ENCODE assay signal across 9 cellular contexts in genomic region chr7:155763721-155764431, GRCh38. TPM values are rescaled to one million over a fixed set of nuclear protein-coding genes. Genes with fewer than 3 reads are reported as not detected.
DNase-seq lines count a peak whose midpoint lies in the region; ATAC-seq and TF ChIP-seq lines count a peak whose summit lies in the region.
"Had no signal": no experiment of that assay in that cellular context is flagged by ENCODE, and none has a peak within 500 bp of the region (broad histone marks: within the 10 kb centered on the region; RNA-seq: fewer than 3 reads in every experiment).

No MANE protein-coding gene starts in this region.

- ATAC-seq in GM21737 (IDR thresholded peaks at IDR 0.05; ENCODE audit: unreplicated experiment) = peak; percentile 70
- peak; percentile 84 for ATAC-seq in T-helper 17 cell
- peak in 2 of 4 donors; percentile 33 to 36 for ATAC-seq in psoas muscle

- peak overlapping the region; percentile 64 for H3K27ac ChIP-seq in psoas muscle

- DNase-seq in AG08395 (ENCODE audit: low spot score) (peak; percentile 31), T-helper 17 cell (peak in 2 of 3 donors; percentile 14 to 19), brain pericyte (ENCODE audit: low read depth, low spot score) (peak; percentile 53), psoas muscle (no peak), MG63 (no peak), HCEC 1CT (no peak), NOMO-1 treated with dmso at 0.1 percent for 144 hours (lab: John Stamatoyannopoulos, UW; ENCODE audit: unreplicated experiment) (no peak)

- no peaks in the 10 kb centered on the region for H3K27me3 Mint-ChIP-seq in T-helper 17 cell

- H3K4me1 Mint-ChIP-seq in T-helper 17 cell = peaks cover 54% of the 10 kb centered on the region

- H3K4me3 Mint-ChIP-seq in T-helper 17 cell = peak overlapping the region; percentile 88

- H3K9me3 ChIP-seq in T-helper 17 cell (ENCODE audit: control insufficient read depth, low read length, poor library complexity, severe bottlenecking) (no peaks in the 10 kb centered on the region), psoas muscle (no peaks in the 10 kb centered on the region), MG63 (no peaks in the 10 kb centered on the region)

- H3K27ac Mint-ChIP-seq in T-helper 17 cell = peak overlapping the region; percentile 93

- TF ChIP-seq CTCF in psoas muscle (IDR thresholded peaks at IDR 0.05) = no peak

- H3K4me1 ChIP-seq in psoas muscle = peaks cover 13% of the 10 kb centered on the region

- peaks cover 5% of the 10 kb centered on the region for H3K36me3 Mint-ChIP-seq in T-helper 17 cell (ENCODE audit: low read depth)

- H3K27me3 ChIP-seq in psoas muscle (ENCODE audit: insufficient read depth in 3 of 3, low read length in 2 of 3) (no peaks in the 10 kb centered on the region), MG63 (no peaks in the 10 kb centered on the region)

- WGBS in psoas muscle, 3 donors = 63 to 69% (median 67%) methylated on average over 27 of the region's 27 CpGs

- intact Hi-C loops in psoas muscle (cut with DNase I) = no loop called here

- H3K4me3 ChIP-seq in psoas muscle = no peak overlapping the region
- H3K4me3 ChIP-seq in MG63 = no peak overlapping the region

- H3K36me3 ChIP-seq in psoas muscle (ENCODE audit: insufficient read depth in 1 of 2, low read depth in 1 of 2) (peaks cover 0 to 47% of the 10 kb centered on the region in 2 donors), MG63 (no peaks in the 10 kb centered on the region; the same call in 1 of the 2 replicates)

RNA-seq across cellular contexts. Expression of gene SHH, which starts 48.4 kb away (rescaled TPM):
- not detected for total RNA-seq in T-helper 17 cell
- total RNA-seq in psoas muscle = not detected
- polyA plus RNA-seq in psoas muscle = under 1 TPM in 2 of 3 donors, not detected in 1; 0.01 TPM
- not detected in 2 replicates for total RNA-seq in MG63 (2014; rRNA removed; shearing (Covaris generic); ENCODE audit: low replicate concordance)
- polyA plus RNA-seq: BJ had no signal

Comparison
In these comparisons a context has a peak if more than half of its experiments do, and no peak if none do; other contexts are left out.
1. DNase-seq: peak in AG08395 (single experiment), T-helper 17 cell (2 of 3) and brain pericyte (single experiment); none in psoas muscle (0 of 2), MG63 (single experiment), HCEC 1CT (single experiment) and NOMO-1 treated with dmso at 0.1 percent for 144 hours (single experiment).